12 cellular contexts compared by ENCODE assay signal in the genomic region with DNA sequence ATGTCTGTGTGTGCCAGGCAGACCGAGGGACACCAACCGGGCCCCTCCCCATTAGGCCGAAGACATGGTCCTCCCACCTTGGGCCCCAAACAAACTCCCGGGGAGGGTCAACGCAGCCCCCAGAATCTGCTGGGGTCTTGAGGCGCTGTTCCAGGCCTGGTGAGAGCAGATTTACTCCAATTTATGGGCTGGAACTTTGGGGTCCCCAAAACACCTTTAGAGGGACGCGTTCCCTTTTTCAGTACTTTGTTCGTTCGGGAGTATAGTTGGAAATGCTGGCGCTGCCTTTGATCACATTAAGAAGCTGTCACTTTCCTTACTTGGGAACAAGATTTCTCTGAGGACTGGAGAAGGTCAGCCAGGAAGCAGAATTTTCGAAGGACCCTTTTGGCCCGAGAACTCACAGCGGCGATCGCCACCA. TPM values are rescaled to one million over a fixed set of nuclear protein-coding genes. Genes with fewer than 3 reads are reported as not detected.
DNase-seq lines count a peak whose midpoint lies in the region; ATAC-seq and TF ChIP-seq lines count a peak whose summit lies in the region.
"Had no signal": no experiment of that assay in that cellular context is flagged by ENCODE, and none has a peak within 500 bp of the region (broad histone marks: within the 10 kb centered on the region; RNA-seq: fewer than 3 reads in every experiment).

No MANE protein-coding gene starts in this region.

- POLR2A ChIA-PET in WTC11 (lab: Charles Lee) = no interaction called here

- H3K36me3 ChIP-seq in cardiac muscle cell (no peaks in the 10 kb centered on the region), lower lobe of right lung (no peaks in the 10 kb centered on the region), tibial artery (no peaks in the 10 kb centered on the region), sigmoid colon (no peaks in the 10 kb centered on the region)

- TF ChIP-seq POLR2A in sigmoid colon (IDR thresholded peaks at IDR 0.05) = no peak

- ATAC-seq in left cardiac atrium = no peak
- ATAC-seq in WTC11 = no peak
- no peak for ATAC-seq in lower lobe of right lung
- ATAC-seq in GM18517 (IDR thresholded peaks at IDR 0.05; ENCODE audit: unreplicated experiment) = no peak
- ATAC-seq: activated CD4-positive, CD25-positive, alpha-beta regulatory T cell treated with anti-CD3 and anti-CD28 coated beads, Interleukin-2, amount 50 U/mL, for 24 hours; stimulated activated effector memory CD8-positive, alpha-beta T cell treated with anti-CD3 and anti-CD28 coated beads, Interleukin-12 subunit alpha, Interleukin-12 subunit beta, amount 100 ng/mL, for 72 hours had no signal

- no peaks in the 10 kb centered on the region for H3K9me3 Mint-ChIP-seq in WTC11
- H3K9me3 Mint-ChIP-seq: stimulated activated effector memory CD8-positive, alpha-beta T cell treated with anti-CD3 and anti-CD28 coated beads, Interleukin-12 subunit alpha, Interleukin-12 subunit beta, amount 100 ng/mL, for 72 hours had no signal

- DNase-seq in cardiac muscle cell (ENCODE audit: low read depth in 1 of 2, low spot score in 1 of 2) = no peak
- DNase-seq in left cardiac atrium = no peak
- no peak for DNase-seq in WTC11 (ENCODE audit: low spot score)
- no peak for DNase-seq in lower lobe of right lung
- peak in 1 of 2 donors; percentile 18 for DNase-seq in tibial artery
- no peak for DNase-seq in NCI-H510A treated with DMSO at 0.1 percent for 48 hours (lab: John Stamatoyannopoulos, UW)
- DNase-seq in sigmoid colon = no peak
- DNase-seq: C1 segment of cervical spinal cord, NCI-H2081 treated with DMSO at 0.1 percent for 48 hours had no signal

- H3K9me3 ChIP-seq in cardiac muscle cell (ENCODE audit: low read depth) = no peaks in the 10 kb centered on the region
- no peaks in the 10 kb centered on the region for H3K9me3 ChIP-seq in lower lobe of right lung
- H3K9me3 ChIP-seq in tibial artery = no peaks in the 10 kb centered on the region
- no peaks in the 10 kb centered on the region for H3K9me3 ChIP-seq in sigmoid colon

- peaks cover 93% of the 10 kb centered on the region for H3K27me3 ChIP-seq in cardiac muscle cell
- H3K27me3 ChIP-seq in lower lobe of right lung (ENCODE audit: low read depth) = peaks cover 94% of the 10 kb centered on the region
- peaks cover 12 to 99% of the 10 kb centered on the region in 2 donors for H3K27me3 ChIP-seq in tibial artery
- H3K27me3 ChIP-seq in sigmoid colon = peaks cover 76 to 100% (median 100%) of the 10 kb centered on the region in 3 donors

- H3K4me3 Mint-ChIP-seq in WTC11 = peak overlapping the region; percentile 72

- no peak for TF ChIP-seq EP300 in sigmoid colon (IDR thresholded peaks at IDR 0.05)

- H3K4me1 ChIP-seq in cardiac muscle cell (ENCODE audit: low read depth) (peaks cover 26% of the 10 kb centered on the region), lower lobe of right lung (peaks cover 60% of the 10 kb centered on the region), tibial artery (peaks cover 0 to 68% (median 59%) of the 10 kb centered on the region in 4 donors), sigmoid colon (peaks cover 0 to 73% (median 63%) of the 10 kb centered on the region in 4 donors)

- H3K4me3 ChIP-seq in cardiac muscle cell (peak overlapping the region; percentile 58), lower lobe of right lung (peak overlapping the region; percentile 65), tibial artery (peak overlapping the region; percentile 51 to 52), sigmoid colon (peak overlapping the region in 2 of 4 donors; percentile 54 to 58)

- peaks cover 39% of the 10 kb centered on the region for H3K4me1 Mint-ChIP-seq in WTC11

- CTCF ChIA-PET in WTC11 (lab: Charles Lee) = interaction anchor here (1.2 to 3.6 kb wide), 7 partner anchors 9 to 118 kb away, joined by 3 to 14 read pairs (median 6); no protein-coding TSS in a partner anchor

- peaks cover 100% of the 10 kb centered on the region for H3K27me3 Mint-ChIP-seq in WTC11 (ENCODE audit: low read depth)

- intact Hi-C loops in left cardiac atrium (cut with DNase I) = loop anchor here in 1 of 2 donors (5.0 to 10.0 kb wide), 2 partner anchors 186 to 318 kb away; no protein-coding TSS in a partner anchor
- intact Hi-C loops in lower lobe of right lung (cut with DNase I) = no loop called here
- intact Hi-C loops in tibial artery (cut with DNase I; ENCODE audit: low total_unique reads) = no loop called here
- intact Hi-C loops in sigmoid colon (cut with DNase I) = no loop called here

- no peaks in the 10 kb centered on the region for H3K36me3 Mint-ChIP-seq in WTC11
- H3K36me3 Mint-ChIP-seq: stimulated activated effector memory CD8-positive, alpha-beta T cell treated with anti-CD3 and anti-CD28 coated beads, Interleukin-12 subunit alpha, Interleukin-12 subunit beta, amount 100 ng/mL, for 72 hours had no signal

- H3K27ac Mint-ChIP-seq in WTC11 = no peak overlapping the region
- H3K27ac Mint-ChIP-seq: stimulated activated effector memory CD8-positive, alpha-beta T cell treated with anti-CD3 and anti-CD28 coated beads, Interleukin-12 subunit alpha, Interleukin-12 subunit beta, amount 100 ng/mL, for 72 hours had no signal

- TF ChIP-seq CTCF in cardiac muscle cell (IDR thresholded peaks at IDR 0.05; ENCODE audit: low read depth, low read length) (no peak), WTC11 (IDR thresholded peaks at IDR 0.05) (no peak), lower lobe of right lung (IDR thresholded peaks at IDR 0.05) (no peak), tibial artery (IDR thresholded peaks at IDR 0.05) (no peak), sigmoid colon (IDR thresholded peaks at IDR 0.05) (no peak)

- 15 to 18% methylated on average over 16 of the region's 16 CpGs for WGBS in sigmoid colon, 2 donors

- H3K27ac ChIP-seq in cardiac muscle cell (no peak overlapping the region), lower lobe of right lung (peak overlapping the region; percentile 89), tibial artery (no peak overlapping the region), sigmoid colon (no peak overlapping the region)

TF ChIP-seq in WTC11, 78 proteins besides CTCF, POLR2A, EP300 and RAD21 (continues in another document):
- TF ChIP-seq, protein P1, sequence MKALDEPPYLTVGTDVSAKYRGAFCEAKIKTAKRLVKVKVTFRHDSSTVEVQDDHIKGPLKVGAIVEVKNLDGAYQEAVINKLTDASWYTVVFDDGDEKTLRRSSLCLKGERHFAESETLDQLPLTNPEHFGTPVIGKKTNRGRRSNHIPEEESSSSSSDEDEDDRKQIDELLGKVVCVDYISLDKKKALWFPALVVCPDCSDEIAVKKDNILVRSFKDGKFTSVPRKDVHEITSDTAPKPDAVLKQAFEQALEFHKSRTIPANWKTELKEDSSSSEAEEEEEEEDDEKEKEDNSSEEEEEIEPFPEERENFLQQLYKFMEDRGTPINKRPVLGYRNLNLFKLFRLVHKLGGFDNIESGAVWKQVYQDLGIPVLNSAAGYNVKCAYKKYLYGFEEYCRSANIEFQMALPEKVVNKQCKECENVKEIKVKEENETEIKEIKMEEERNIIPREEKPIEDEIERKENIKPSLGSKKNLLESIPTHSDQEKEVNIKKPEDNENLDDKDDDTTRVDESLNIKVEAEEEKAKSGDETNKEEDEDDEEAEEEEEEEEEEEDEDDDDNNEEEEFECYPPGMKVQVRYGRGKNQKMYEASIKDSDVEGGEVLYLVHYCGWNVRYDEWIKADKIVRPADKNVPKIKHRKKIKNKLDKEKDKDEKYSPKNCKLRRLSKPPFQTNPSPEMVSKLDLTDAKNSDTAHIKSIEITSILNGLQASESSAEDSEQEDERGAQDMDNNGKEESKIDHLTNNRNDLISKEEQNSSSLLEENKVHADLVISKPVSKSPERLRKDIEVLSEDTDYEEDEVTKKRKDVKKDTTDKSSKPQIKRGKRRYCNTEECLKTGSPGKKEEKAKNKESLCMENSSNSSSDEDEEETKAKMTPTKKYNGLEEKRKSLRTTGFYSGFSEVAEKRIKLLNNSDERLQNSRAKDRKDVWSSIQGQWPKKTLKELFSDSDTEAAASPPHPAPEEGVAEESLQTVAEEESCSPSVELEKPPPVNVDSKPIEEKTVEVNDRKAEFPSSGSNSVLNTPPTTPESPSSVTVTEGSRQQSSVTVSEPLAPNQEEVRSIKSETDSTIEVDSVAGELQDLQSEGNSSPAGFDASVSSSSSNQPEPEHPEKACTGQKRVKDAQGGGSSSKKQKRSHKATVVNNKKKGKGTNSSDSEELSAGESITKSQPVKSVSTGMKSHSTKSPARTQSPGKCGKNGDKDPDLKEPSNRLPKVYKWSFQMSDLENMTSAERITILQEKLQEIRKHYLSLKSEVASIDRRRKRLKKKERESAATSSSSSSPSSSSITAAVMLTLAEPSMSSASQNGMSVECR (CRISPR knock-in tag; IDR thresholded peaks at IDR 0.05; ENCODE audit: borderline replicate concordance) = no peak
- TF ChIP-seq OVOL2 (CRISPR knock-in tag; IDR thresholded peaks at IDR 0.05; ENCODE audit: borderline replicate concordance) (no peak), KAT7 (CRISPR knock-in tag; IDR thresholded peaks at IDR 0.05; ENCODE audit: borderline replicate concordance) (no peak), CREM (CRISPR knock-in tag; IDR thresholded peaks at IDR 0.05) (no peak), JAZF1 (CRISPR knock-in tag; IDR thresholded peaks at IDR 0.05) (no peak), MLX (CRISPR knock-in tag; IDR thresholded peaks at IDR 0.05) (no peak), GTF2I (CRISPR knock-in tag; conservative IDR thresholded peaks at IDR 0.05) (no peak), FOXK1 (CRISPR knock-in tag; IDR thresholded peaks at IDR 0.05) (no peak), GABPB1 (CRISPR knock-in tag; IDR thresholded peaks at IDR 0.05) (no peak)

RNA-seq across cellular contexts. Expression of gene GATA2, which starts 2.3 kb away (rescaled TPM):
- total RNA-seq in cardiac muscle cell = 17.7 and 18.3 TPM in 2 replicates
- 15.2 and 22.7 TPM in 2 replicates for polyA plus RNA-seq in cardiac muscle cell
- 10 to 100 TPM in 1 of 2 donors, 1 to 10 TPM in 1; 8.9 to 23.8 TPM for total RNA-seq in left cardiac atrium
- 1.3 to 1.6 TPM (median 1.5 TPM) in 3 replicates for total RNA-seq in WTC11 (2021)
- total RNA-seq in lower lobe of right lung = 68.3 TPM
- total RNA-seq in sigmoid colon = 1 to 10 TPM; 2.1 to 6.6 (median 5.0) TPM
- polyA plus RNA-seq in sigmoid colon = 1 to 10 TPM in 2 of 3 donors, under 1 TPM in 1; 0.46 to 5.2 (median 1.8) TPM

RNA-seq across cellular contexts. Expression of gene DNAJB8, which starts 24.0 kb away (rescaled TPM):
- total RNA-seq in cardiac muscle cell = not detected in 2 replicates
- polyA plus RNA-seq in cardiac muscle cell = not detected in 2 replicates
- total RNA-seq in left cardiac atrium = not detected
- not detected in 3 replicates for total RNA-seq in WTC11 (2021)
- total RNA-seq in lower lobe of right lung = not detected
- not detected for total RNA-seq in sigmoid colon
- polyA plus RNA-seq in sigmoid colon = not detected
